In genomic region chr17:40658396-40658795, GRCh38 we compare ENCODE assay signal across 9 cellular contexts. TPM values are rescaled to one million over a fixed set of nuclear protein-coding genes. Genes with fewer than 3 reads are reported as not detected.
"Had no signal": no experiment of that assay in that cellular context is flagged by ENCODE, and none has a peak within 500 bp of the region (broad histone marks: within the 10 kb centered on the region; RNA-seq: fewer than 3 reads in every experiment).

No MANE protein-coding gene starts in this region.

- H3K9ac ChIP-seq: KMS-11 had no signal

- H3K36me3 Mint-ChIP-seq: IgD-negative memory B cell had no signal

- H3K4me1 Mint-ChIP-seq: IgD-negative memory B cell had no signal

- H3K27ac ChIP-seq: HL-60, KMS-11 had no signal

- H3K4me3 Mint-ChIP-seq: IgD-negative memory B cell had no signal

- H3K27ac Mint-ChIP-seq: IgD-negative memory B cell had no signal

- H3K9me3 Mint-ChIP-seq: IgD-negative memory B cell had no signal

- FAIRE-seq: HTR-8/SVneo had no signal

- DNase-seq: IMR-90, KBM-7, KG1 had no signal

- H3K4me2 ChIP-seq: KMS-11 had no signal

RNA-seq across cellular contexts. Expression of gene KRT222, which starts 6.6 kb away (rescaled TPM):
- total RNA-seq: HT-29, HT1080, IMR-90 had no signal
- polyA plus RNA-seq: IgD-negative memory B cell, IMR-90 had no signal

RNA-seq across cellular contexts. Expression of gene KRT24, which starts 45.2 kb away (rescaled TPM):
- total RNA-seq: HT-29, HT1080, IMR-90 had no signal
- polyA plus RNA-seq: IgD-negative memory B cell, IMR-90 had no signal
